ENCODE assay signal across 1 cellular context in genomic region chr10:97689637-97690036, GRCh38.
A peak's percentile ranks its signal among the peaks of the same experiment; 100 is the strongest.
TF ChIP-seq lines count a peak whose summit lies in the region.

No MANE protein-coding gene starts in this region.

TF ChIP-seq in A549, 52 proteins besides CTCF, POLR2A, EP300 and RAD21:
- TF ChIP-seq BHLHE40 (IDR thresholded peaks at IDR 0.05; ENCODE audit: low read depth, low read length) (no peak), MYC (IDR thresholded peaks at IDR 0.05; ENCODE audit: borderline replicate concordance, low read length) (no peak), ATOH8 (CRISPR knock-in tag; IDR thresholded peaks at IDR 0.05; ENCODE audit: low read depth) (peak; percentile 81; the same call in 1 of the 2 replicates), GATA3 (IDR thresholded peaks at IDR 0.05; ENCODE audit: borderline replicate concordance) (no peak; the same call in 1 of the 2 replicates), ZNF302 (CRISPR knock-in tag; IDR thresholded peaks at IDR 0.05) (peak; percentile 70), E2F6 (IDR thresholded peaks at IDR 0.05; ENCODE audit: borderline replicate concordance, low read depth) (0 out of 2 replicates have a peak, but pooled peaks have one; percentile 49), EHF (CRISPR knock-in tag; IDR thresholded peaks at IDR 0.05) (peak; percentile 61), ZSCAN20 (CRISPR knock-in tag; IDR thresholded peaks at IDR 0.05) (no peak), NPAS2 (CRISPR knock-in tag; IDR thresholded peaks at IDR 0.05; ENCODE audit: borderline replicate concordance) (no peak), HOXB5 (CRISPR knock-in tag; IDR thresholded peaks at IDR 0.05) (peak; percentile 89), MAX (IDR thresholded peaks at IDR 0.05) (peak; percentile 83), HOXB13 (CRISPR knock-in tag; IDR thresholded peaks at IDR 0.05; ENCODE audit: low read depth) (peak; percentile 69; the same call in 1 of the 2 replicates), PBX3 (IDR thresholded peaks at IDR 0.05) (no peak), MAFK (IDR thresholded peaks at IDR 0.05; ENCODE audit: partially characterized antibody) (no peak), HEYL (CRISPR knock-in tag; IDR thresholded peaks at IDR 0.05) (no peak), CEBPB (IDR thresholded peaks at IDR 0.05) (no peak), ESRRA (IDR thresholded peaks at IDR 0.05; ENCODE audit: borderline replicate concordance, low read length) (no peak), NFE2L2 (conservative IDR thresholded peaks at IDR 0.05; ENCODE audit: low read length) (no peak), USF2 (IDR thresholded peaks at IDR 0.05) (peak; percentile 78), FOSL2 (IDR thresholded peaks at IDR 0.05) (no peak), FOSL2 (CRISPR knock-in tag; IDR thresholded peaks at IDR 0.05) (peak; percentile 62), MAZ (IDR thresholded peaks at IDR 0.05; ENCODE audit: borderline replicate concordance, low read depth, low read length) (no peak), TFCP2L1 (CRISPR knock-in tag; IDR thresholded peaks at IDR 0.05) (0 out of 2 replicates have a peak, but pooled peaks have one; percentile 29)
